ENCODE assay signal across 29 cellular contexts in the genomic region with DNA sequence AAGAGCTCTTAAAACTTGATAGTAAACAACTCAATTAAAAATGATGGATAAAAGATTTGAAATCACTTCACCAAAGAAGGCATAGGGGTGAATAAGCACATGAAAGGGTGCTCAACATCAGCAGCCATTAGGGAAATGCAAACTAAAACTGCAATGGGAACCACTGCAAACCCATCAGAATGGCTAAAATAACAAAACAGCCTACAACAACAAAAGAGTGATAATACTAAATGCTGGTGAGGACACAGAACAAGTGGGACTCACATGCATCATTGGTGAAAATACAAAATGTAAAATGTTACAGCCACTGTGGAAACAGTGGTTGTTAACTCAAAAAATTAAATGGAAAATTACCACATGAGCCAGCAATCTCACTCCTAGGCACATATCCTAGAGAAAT.
"Had no signal": no experiment of that assay in that cellular context is flagged by ENCODE, and none has a peak within 500 bp of the region (broad histone marks: within the 10 kb centered on the region; RNA-seq: fewer than 3 reads in every experiment).

No MANE protein-coding gene starts in this region.

- H3K27ac Mint-ChIP-seq: stimulated activated effector memory CD8-positive, alpha-beta T cell treated with anti-CD3 and anti-CD28 coated beads, Interleukin-12 subunit alpha, Interleukin-12 subunit beta, amount 100 ng/mL, for 72 hours; stimulated activated memory B cell treated with anti-CD40 and anti-IgM and Interleukin-4, amounts not matched to agents 10 μg/mL and 1 μg/mL and 100 μg/mL, for 72 hours; stimulated activated naive B cell treated with anti-CD40 and anti-IgM and Interleukin-4, amounts not matched to agents 10 μg/mL and 1 μg/mL and 100 μg/mL, for 72 hours; stimulated activated naive CD8-positive, alpha-beta T cell treated with anti-CD3 and anti-CD28 coated beads, Interleukin-15, amount 100 ng/mL, for 72 hours; stimulated activated naive CD8-positive, alpha-beta T cell treated with anti-CD3 and anti-CD28 coated beads, Interleukin-15, Interleukin-2, amounts not matched to agents 100 ng/mL and 50 ng/mL, for 24 hours; type B pancreatic cell had no signal

- H3K27me3 Mint-ChIP-seq: stimulated activated memory B cell treated with anti-CD40 and anti-IgM and Interleukin-4, amounts not matched to agents 10 μg/mL and 1 μg/mL and 100 μg/mL, for 72 hours; stimulated activated naive CD8-positive, alpha-beta T cell treated with anti-CD3 and anti-CD28 coated beads, Interleukin-15, amount 100 ng/mL, for 72 hours; stimulated activated naive CD8-positive, alpha-beta T cell treated with anti-CD3 and anti-CD28 coated beads, Interleukin-15, Interleukin-2, amounts not matched to agents 100 ng/mL and 50 ng/mL, for 24 hours; type B pancreatic cell had no signal

- H3K4me1 ChIP-seq: suprapubic skin, testis, thyroid gland, tibial artery, tibial nerve, transverse colon, upper lobe of left lung, upper lobe of right lung, uterus, vagina had no signal

- H3K27me3 ChIP-seq: stomach, suprapubic skin, testis, thyroid gland, tibial artery, tibial nerve, transverse colon, upper lobe of left lung, upper lobe of right lung, uterus, vagina had no signal

- H3K9me3 Mint-ChIP-seq: stimulated activated effector memory CD8-positive, alpha-beta T cell treated with anti-CD3 and anti-CD28 coated beads, Interleukin-12 subunit alpha, Interleukin-12 subunit beta, amount 100 ng/mL, for 72 hours; stimulated activated memory B cell treated with anti-CD40 and anti-IgM and Interleukin-4, amounts not matched to agents 10 μg/mL and 1 μg/mL and 100 μg/mL, for 72 hours; stimulated activated naive B cell treated with anti-CD40 and anti-IgM and Interleukin-4, amounts not matched to agents 10 μg/mL and 1 μg/mL and 100 μg/mL, for 72 hours; stimulated activated naive CD8-positive, alpha-beta T cell treated with anti-CD3 and anti-CD28 coated beads, Interleukin-15, amount 100 ng/mL, for 72 hours; stimulated activated naive CD8-positive, alpha-beta T cell treated with anti-CD3 and anti-CD28 coated beads, Interleukin-15, Interleukin-2, amounts not matched to agents 100 ng/mL and 50 ng/mL, for 24 hours; type B pancreatic cell had no signal

- H3K27ac ChIP-seq: stomach, suprapubic skin, testis, thoracic aorta, thyroid gland, tibial artery, tibial nerve, transverse colon, upper lobe of left lung, upper lobe of right lung, uterus, vagina had no signal

- H3K4me3 ChIP-seq: stomach, suprapubic skin, testis, thoracic aorta, thyroid gland, tibial artery, tibial nerve, transverse colon, upper lobe of left lung, upper lobe of right lung, uterus, vagina had no signal

- H3K36me3 Mint-ChIP-seq: stimulated activated effector memory CD8-positive, alpha-beta T cell treated with anti-CD3 and anti-CD28 coated beads, Interleukin-12 subunit alpha, Interleukin-12 subunit beta, amount 100 ng/mL, for 72 hours had no signal

- H3K36me3 ChIP-seq: suprapubic skin, thyroid gland, tibial nerve, transverse colon, upper lobe of right lung, uterus, vagina had no signal

- H3K4me3 Mint-ChIP-seq: stimulated activated effector memory CD8-positive, alpha-beta T cell treated with anti-CD3 and anti-CD28 coated beads, Interleukin-12 subunit alpha, Interleukin-12 subunit beta, amount 100 ng/mL, for 72 hours; stimulated activated memory B cell treated with anti-CD40 and anti-IgM and Interleukin-4, amounts not matched to agents 10 μg/mL and 1 μg/mL and 100 μg/mL, for 72 hours; stimulated activated naive B cell treated with anti-CD40 and anti-IgM and Interleukin-4, amounts not matched to agents 10 μg/mL and 1 μg/mL and 100 μg/mL, for 72 hours; stimulated activated naive CD8-positive, alpha-beta T cell treated with anti-CD3 and anti-CD28 coated beads, Interleukin-15, amount 100 ng/mL, for 72 hours; stimulated activated naive CD8-positive, alpha-beta T cell treated with anti-CD3 and anti-CD28 coated beads, Interleukin-15, Interleukin-2, amounts not matched to agents 100 ng/mL and 50 ng/mL, for 24 hours; type B pancreatic cell had no signal

- DNase-seq: stimulated activated CD4-positive, alpha-beta T cell treated with anti-CD3 and anti-CD28 coated beads, Interleukin-2, amount 100 ng/mL, for 48 hours; stimulated activated CD4-positive, alpha-beta T cell treated with anti-CD3 and anti-CD28 coated beads, Interleukin-4, amount 100 ng/mL, for 1 hour; stimulated activated CD4-positive, alpha-beta T cell treated with anti-CD3 and anti-CD28 coated beads, Interleukin-4, amount 100 ng/mL, for 24 hours; stimulated activated CD4-positive, alpha-beta T cell treated with anti-CD3 and anti-CD28 coated beads, Interleukin-4, amount 100 ng/mL, for 4 hours; stimulated activated CD8-positive, alpha-beta memory T cell treated with anti-CD3 and anti-CD28 coated beads, Interleukin-4, amount 100 ng/mL, for 48 hours; stimulated activated naive B cell treated with anti-CD40 and anti-IgM and Interleukin-4, amounts not matched to agents 10 μg/mL and 1 μg/mL and 100 μg/mL, for 72 hours; stimulated activated naive CD4-positive, alpha-beta T cell; stimulated activated naive CD4-positive, alpha-beta T cell treated with Interleukin-2 at 50 U/mL for 16 hours; stimulated activated naive CD8-positive, alpha-beta T cell treated with anti-CD3 and anti-CD28 coated beads, Interleukin-15, amount 100 ng/mL, for 72 hours; stimulated activated naive CD8-positive, alpha-beta T cell treated with anti-CD3 and anti-CD28 coated beads, Interleukin-15, Interleukin-2, amounts not matched to agents 100 U/mL and 50 U/mL, for 24 hours; stomach; substantia nigra; testis; thyroid gland; tibial artery; transverse colon; trophoblast cell; upper lobe of left lung; upper lobe of right lung; uterus had no signal

- H3K9me3 ChIP-seq: stomach, suprapubic skin, testis, thoracic aorta, thyroid gland, tibial artery, tibial nerve, transverse colon, upper lobe of left lung, upper lobe of right lung, uterus, vagina had no signal

- FAIRE-seq: urothelium cell line had no signal
